In genomic region chr3:186882881-186883685, GRCh38 we compare ENCODE assay signal across 9 cellular contexts. TPM values are rescaled to one million over a fixed set of nuclear protein-coding genes. Genes with fewer than 3 reads are reported as not detected.
A peak's percentile ranks its signal among the peaks of the same experiment; 100 is the strongest.
DNase-seq lines count a peak whose midpoint lies in the region; ATAC-seq and TF ChIP-seq lines count a peak whose summit lies in the region.
"Had no signal": no experiment of that assay in that cellular context is flagged by ENCODE, and none has a peak within 500 bp of the region (broad histone marks: within the 10 kb centered on the region; RNA-seq: fewer than 3 reads in every experiment).

No MANE protein-coding gene starts in this region.

- peak overlapping the region; percentile 14 for H3K4me3 Mint-ChIP-seq in activated naive CD4-positive, alpha-beta T cell treated with anti-CD3 and anti-CD28 coated beads for 36 hours

- TF ChIP-seq CTCF in AG09309 (IDR thresholded peaks at IDR 0.05; ENCODE audit: control insufficient read depth, insufficient read depth, low read depth, low read length, missing control alignments) (no peak), NB4 (IDR thresholded peaks at IDR 0.05; ENCODE audit: low read depth, low read length) (no peak), gastrocnemius medialis (IDR thresholded peaks at IDR 0.05 in 4 of 5, conservative IDR thresholded peaks at IDR 0.05 in 1 of 5) (no peak)

- H3K27me3 Mint-ChIP-seq in activated naive CD4-positive, alpha-beta T cell treated with anti-CD3 and anti-CD28 coated beads for 36 hours (ENCODE audit: low read depth): no peaks in the 10 kb centered on the region

- H3K36me3 Mint-ChIP-seq in activated naive CD4-positive, alpha-beta T cell treated with anti-CD3 and anti-CD28 coated beads for 36 hours (ENCODE audit: low read depth): no peaks in the 10 kb centered on the region

- no peak overlapping the region for H3K27ac ChIP-seq in mesenchymal stem cell (ENCODE audit: low read length, poor library complexity, severe bottlenecking)
- H3K27ac ChIP-seq in gastrocnemius medialis: no peak overlapping the region
- H3K27ac ChIP-seq: cardiac muscle cell had no signal

- ATAC-seq in HG02623 (IDR thresholded peaks at IDR 0.05; ENCODE audit: unreplicated experiment) (no peak), gastrocnemius medialis (no peak), GM21423 (IDR thresholded peaks at IDR 0.05; ENCODE audit: unreplicated experiment) (no peak), HG03521 (IDR thresholded peaks at IDR 0.05; ENCODE audit: unreplicated experiment) (no peak)

- H3K18ac ChIP-seq in mesenchymal stem cell (ENCODE audit: low read depth in 1 of 2, low read length in 2 of 2): no peak overlapping the region

- no peak overlapping the region for H4K8ac ChIP-seq in mesenchymal stem cell (ENCODE audit: low read length)

- H3K27me3 ChIP-seq in mesenchymal stem cell (ENCODE audit: control insufficient read depth in 1 of 2, insufficient read depth in 1 of 2, low read length in 2 of 2) (peaks cover 0 to 16% of the 10 kb centered on the region in 2 experiments), gastrocnemius medialis (no peaks in the 10 kb centered on the region)
- H3K27me3 ChIP-seq: cardiac muscle cell had no signal

- H2AFZ ChIP-seq in mesenchymal stem cell (ENCODE audit: low read depth, low read length): no peak overlapping the region

- H3K23ac ChIP-seq in mesenchymal stem cell (ENCODE audit: low read length in 2 of 2): no peak overlapping the region

- H2BK12ac ChIP-seq in mesenchymal stem cell (ENCODE audit: low read length in 2 of 2): no peak overlapping the region

- no peak overlapping the region for H3K4me3 ChIP-seq in AG09309 (ENCODE audit: control insufficient read depth, low read depth, low read length)
- H3K4me3 ChIP-seq in NB4 (ENCODE audit: low read depth, low read length): no peak overlapping the region
- no peak overlapping the region for H3K4me3 ChIP-seq in mesenchymal stem cell (ENCODE audit: insufficient read depth in 1 of 2, low read depth in 1 of 2, low read length in 2 of 2)
- no peak overlapping the region for H3K4me3 ChIP-seq in gastrocnemius medialis
- H3K4me3 ChIP-seq: cardiac muscle cell had no signal

- H2BK15ac ChIP-seq in mesenchymal stem cell (ENCODE audit: low read depth, poor library complexity, severe bottlenecking): no peak overlapping the region

- no peak overlapping the region for H3K9ac ChIP-seq in mesenchymal stem cell (ENCODE audit: low read length)

- H3K79me1 ChIP-seq in mesenchymal stem cell (replicated peaks; ENCODE audit: low read length, poor library complexity, severe bottlenecking): no peaks in the 10 kb centered on the region

- WGBS in mesenchymal stem cell: 57% methylated on average over 4 of the region's 6 CpGs

- H2BK120ac ChIP-seq in mesenchymal stem cell (ENCODE audit: low read depth, low read length): no peak overlapping the region

- peak overlapping the region; percentile 0 for H3K4me2 ChIP-seq in mesenchymal stem cell (ENCODE audit: low read length, poor library complexity, severe bottlenecking)

- H3K36me3 ChIP-seq in mesenchymal stem cell (ENCODE audit: control insufficient read depth in 1 of 2, insufficient read depth in 2 of 2, low read depth in 1 of 2, low read length in 2 of 2): no peaks in the 10 kb centered on the region
- no peaks in the 10 kb centered on the region for H3K36me3 ChIP-seq in gastrocnemius medialis
- H3K36me3 ChIP-seq: cardiac muscle cell had no signal

- in situ Hi-C loops in gastrocnemius medialis (cut with MboI; ENCODE audit: low sequenced_read_pairs in 4 of 4): no loop called here

- H3K4me1 Mint-ChIP-seq in activated naive CD4-positive, alpha-beta T cell treated with anti-CD3 and anti-CD28 coated beads for 36 hours (ENCODE audit: low read depth): peaks cover 56% of the 10 kb centered on the region

- H3K4me1 ChIP-seq in mesenchymal stem cell (ENCODE audit: control insufficient read depth, insufficient read depth, low read depth, low read length) (peaks cover 3% of the 10 kb centered on the region), gastrocnemius medialis (peaks cover 0 to 2% of the 10 kb centered on the region in 2 donors)

- H2BK5ac ChIP-seq in mesenchymal stem cell (ENCODE audit: low read depth, low read length, poor library complexity, severe bottlenecking): no peak overlapping the region

- H3K4ac ChIP-seq in mesenchymal stem cell (ENCODE audit: low read depth in 1 of 2, low read length in 2 of 2): no peak overlapping the region

- H3K14ac ChIP-seq in mesenchymal stem cell (ENCODE audit: low read length in 2 of 2): no peak overlapping the region

- peak overlapping the region; percentile 72 for H3K27ac Mint-ChIP-seq in activated naive CD4-positive, alpha-beta T cell treated with anti-CD3 and anti-CD28 coated beads for 36 hours

- H3K9me3 ChIP-seq in mesenchymal stem cell (ENCODE audit: control insufficient read depth, low read length) (no peaks in the 10 kb centered on the region), gastrocnemius medialis (no peaks in the 10 kb centered on the region)

- no peak overlapping the region for H4K91ac ChIP-seq in mesenchymal stem cell (ENCODE audit: low read length)

- DNase-seq in AG09309 (ENCODE audit: low read depth): peak; percentile 33
- DNase-seq in NB4 (ENCODE audit: low read depth): peak; percentile 78
- DNase-seq in activated naive CD4-positive, alpha-beta T cell treated with anti-CD3 and anti-CD28 coated beads for 36 hours: peak; percentile 74
- DNase-seq in mesenchymal stem cell: peak; percentile 85
- DNase-seq in gastrocnemius medialis: no peak

- CTCF ChIA-PET in activated naive CD4-positive, alpha-beta T cell treated with anti-CD3 and anti-CD28 coated beads for 36 hours (lab: Charles Lee): interaction anchor here (0.6 kb wide), 1 partner anchor 282 kb away, joined by 4 read pairs; no protein-coding TSS in a partner anchor

- intact Hi-C loops in activated naive CD4-positive, alpha-beta T cell treated with anti-CD3 and anti-CD28 coated beads for 36 hours (cut with micrococcal nuclease): loop anchor here (1.0 to 5.0 kb wide), 13 partner anchors 18 to 316 kb away; partner anchors contain the start of genes ST6GAL1 and TBCCD1
- intact Hi-C loops in gastrocnemius medialis (cut with DNase I; ENCODE audit: low total_unique reads): no loop called here

- TF ChIP-seq POLR2A in NB4 (IDR thresholded peaks at IDR 0.05; ENCODE audit: extremely low read depth, insufficient read length) (no peak), gastrocnemius medialis (IDR thresholded peaks at IDR 0.05) (no peak)

- no peak overlapping the region for H2AK5ac ChIP-seq in mesenchymal stem cell (ENCODE audit: low read length, severe bottlenecking)

- no peaks in the 10 kb centered on the region for H3K9me3 Mint-ChIP-seq in activated naive CD4-positive, alpha-beta T cell treated with anti-CD3 and anti-CD28 coated beads for 36 hours

RNA-seq across cellular contexts. Expression of gene ADIPOQ, which starts 40.6 kb away (rescaled TPM):
- not detected for total RNA-seq in activated naive CD4-positive, alpha-beta T cell treated with anti-CD3 and anti-CD28 coated beads for 36 hours
- polyA plus RNA-seq in mesenchymal stem cell (2013, experiment 1 of 2): not detected
- polyA plus RNA-seq in mesenchymal stem cell (2013, experiment 2 of 2): not detected
- total RNA-seq in gastrocnemius medialis: 1 to 10 TPM in 2 of 4 donors, under 1 TPM in 2; 0.33 to 4.1 (median 1.8) TPM
- total RNA-seq: cardiac muscle cell had no signal
- polyA plus RNA-seq: cardiac muscle cell had no signal

RNA-seq across cellular contexts. Expression of gene ST6GAL1, which starts 47.2 kb away (rescaled TPM):
- 10 to 100 TPM; 76.2 to 78.0 TPM for total RNA-seq in activated naive CD4-positive, alpha-beta T cell treated with anti-CD3 and anti-CD28 coated beads for 36 hours
- 1.7 TPM for polyA plus RNA-seq in mesenchymal stem cell (2013, experiment 1 of 2)
- 1.7 TPM for polyA plus RNA-seq in mesenchymal stem cell (2013, experiment 2 of 2)
- total RNA-seq in gastrocnemius medialis: 10 to 100 TPM; 11.1 to 29.8 (median 18.6) TPM

Comparison
In these comparisons a context has a peak if more than half of its experiments do, and no peak if none do; other contexts are left out.
1. DNase-seq: peak in AG09309 (single experiment), NB4 (single experiment), activated naive CD4-positive, alpha-beta T cell treated with anti-CD3 and anti-CD28 coated beads for 36 hours (single experiment) and mesenchymal stem cell (single experiment); none in gastrocnemius medialis (0 of 2).